In genomic region chr12:110124184-110124995, GRCh38 we compare ENCODE assay signal across 8 cellular contexts. TPM values are rescaled to one million over a fixed set of nuclear protein-coding genes. Genes with fewer than 3 reads are reported as not detected.
DNase-seq lines count a peak whose midpoint lies in the region; TF ChIP-seq lines count a peak whose summit lies in the region.

Gene IFT81, plus strand, starts transcription at chr12:110124357. Its CDS starts 3,024 bp downstream, at chr12:110127381.

- H3K27me3 Mint-ChIP-seq in activated naive CD4-positive, alpha-beta T cell treated with anti-CD3 and anti-CD28 coated beads, Interleukin-2, amount 10 ng/mL, durations not matched to agents 7 days and 5 days = peaks cover 63% of the 10 kb centered on the region

- H3K4me1 ChIP-seq in neutrophil (ENCODE audit: control insufficient read depth in 1 of 2, insufficient read depth in 1 of 2, low read depth in 1 of 2, low read length in 1 of 2) = peaks cover 9 to 12% of the 10 kb centered on the region in 2 experiments

- H3K27ac ChIP-seq in neutrophil (peak within 1 kb of the TSS; percentile 68), substantia nigra (ENCODE audit: low read depth, low read length, poor library complexity, severe bottlenecking) (peak within 1 kb of the TSS; percentile 39)

- H3K4me1 Mint-ChIP-seq in activated naive CD4-positive, alpha-beta T cell treated with anti-CD3 and anti-CD28 coated beads, Interleukin-2, amount 10 ng/mL, durations not matched to agents 7 days and 5 days = peaks cover 10% of the 10 kb centered on the region

- CTCF ChIA-PET in HEK293T (lab: Yijun Ruan, JAX) = interaction anchor here (0.5 to 0.6 kb wide), 2 partner anchors 307 to 423 kb away, joined by 3 to 5 read pairs; no protein-coding TSS in a partner anchor
- CTCF ChIA-PET in activated naive CD4-positive, alpha-beta T cell treated with anti-CD3 and anti-CD28 coated beads, Interleukin-2, amount 10 ng/mL, durations not matched to agents 7 days and 5 days (lab: Charles Lee) = interaction anchor here (1.1 to 2.1 kb wide), 3 partner anchors 19 to 228 kb away, joined by 3 to 4 read pairs (median 4); no protein-coding TSS in a partner anchor

- peak within 1 kb of the TSS; percentile 84 for H3K4me3 Mint-ChIP-seq in activated naive CD4-positive, alpha-beta T cell treated with anti-CD3 and anti-CD28 coated beads, Interleukin-2, amount 10 ng/mL, durations not matched to agents 7 days and 5 days

- no peak for TF ChIP-seq CTCF in NB4 (IDR thresholded peaks at IDR 0.05; ENCODE audit: low read depth, low read length)
- TF ChIP-seq CTCF in neutrophil (IDR thresholded peaks at IDR 0.05) = peak; percentile 21

- no peaks in the 10 kb centered on the region for H3K36me3 Mint-ChIP-seq in activated naive CD4-positive, alpha-beta T cell treated with anti-CD3 and anti-CD28 coated beads, Interleukin-2, amount 10 ng/mL, durations not matched to agents 7 days and 5 days

- DNase-seq in ELF-1 (ENCODE audit: low read depth, low spot score) = peak; percentile 93
- DNase-seq in HEK293T (ENCODE audit: extremely low spot score) = peak; percentile 99
- DNase-seq in NB4 (ENCODE audit: low read depth) = peak; percentile 94
- DNase-seq in SK-N-DZ (ENCODE audit: low spot score) = peak; percentile 84
- DNase-seq in activated naive CD4-positive, alpha-beta T cell treated with anti-CD3 and anti-CD28 coated beads, Interleukin-2, amount 10 ng/mL, durations not matched to agents 7 days and 5 days = peak; percentile 96
- DNase-seq in germinal center (ENCODE audit: low spot score) = peak; percentile 98
- peak; percentile 67 to 98 (median 93) for DNase-seq in substantia nigra (lab: John Stamatoyannopoulos, UW)

- H3K9me3 Mint-ChIP-seq in activated naive CD4-positive, alpha-beta T cell treated with anti-CD3 and anti-CD28 coated beads, Interleukin-2, amount 10 ng/mL, durations not matched to agents 7 days and 5 days = no peaks in the 10 kb centered on the region

- peaks cover 32% of the 10 kb centered on the region for H3K27me3 ChIP-seq in neutrophil

- POLR2A ChIA-PET in HEK293T (lab: Yijun Ruan, JAX) = interaction anchor here (0.8 to 1.7 kb wide), 5 partner anchors 10 to 164 kb away, joined by 3 to 6 read pairs (median 4); partner anchors contain the start of gene ATP2A2

- H3K27ac Mint-ChIP-seq in activated naive CD4-positive, alpha-beta T cell treated with anti-CD3 and anti-CD28 coated beads, Interleukin-2, amount 10 ng/mL, durations not matched to agents 7 days and 5 days = no peak within 1 kb of the TSS

- TF ChIP-seq POLR2A in NB4 (IDR thresholded peaks at IDR 0.05; ENCODE audit: extremely low read depth, insufficient read length) = no peak

- peak within 1 kb of the TSS; percentile 92 for H3K4me3 ChIP-seq in NB4 (ENCODE audit: low read depth, low read length)
- H3K4me3 ChIP-seq in neutrophil (ENCODE audit: low read depth in 1 of 2, low read length in 1 of 2) = peak within 1 kb of the TSS; percentile 94 to 95

- no peaks in the 10 kb centered on the region for H3K36me3 ChIP-seq in neutrophil

- H3K9me3 ChIP-seq in neutrophil = no peaks in the 10 kb centered on the region

TF ChIP-seq in HEK293T, 16 proteins besides CTCF, POLR2A, EP300 and RAD21:
- TF ChIP-seq FOXA1 (IDR thresholded peaks at IDR 0.05) (no peak), L3MBTL2 (conservative IDR thresholded peaks at IDR 0.05) (0 out of 2 replicates have a peak, but pooled peaks have one; percentile 10)

RNA-seq across cellular contexts. Expression of gene IFT81, which starts in this region (rescaled TPM):
- 20.9 and 28.9 TPM in 2 replicates for polyA plus RNA-seq in SK-N-DZ (2014; cell fraction: cytosol; rRNA removed)
- polyA plus RNA-seq in SK-N-DZ (2014; cell fraction: nucleus; rRNA removed) = 37.0 and 39.6 TPM in 2 replicates

Comparison
In these comparisons a context has a peak if more than half of its experiments do, and no peak if none do; other contexts are left out.
1. Peak in every context shown above with its lines: DNase-seq, H3K4me3 ChIP-seq and H3K27ac ChIP-seq.